1 cellular context compared by ENCODE assay signal in the genomic region with DNA sequence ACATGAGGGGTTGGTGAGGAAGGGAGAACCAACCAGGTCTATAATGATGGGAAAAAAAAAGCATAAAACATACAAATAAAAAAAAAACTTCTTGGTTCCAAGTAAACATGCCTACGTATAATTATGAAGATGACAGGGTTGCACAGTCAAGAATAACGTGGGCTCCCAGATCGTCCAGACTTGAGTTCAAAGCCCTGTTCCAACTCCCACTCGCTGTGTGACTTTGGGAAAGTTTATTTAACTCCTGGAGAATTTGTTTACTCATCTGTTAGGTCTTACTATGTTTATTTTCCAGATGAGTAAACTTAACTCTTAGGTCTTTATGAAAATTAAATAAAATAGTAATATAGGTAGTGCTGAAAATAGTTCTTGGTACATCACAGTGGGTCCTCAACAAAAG.
A peak's percentile ranks its signal among the peaks of the same experiment; 100 is the strongest.
TF ChIP-seq lines count a peak whose summit lies in the region.

No MANE protein-coding gene starts in this region.

TF ChIP-seq in HEK293, 187 proteins besides CTCF, POLR2A, EP300 and RAD21 (continued from another document):
- TF ChIP-seq, protein P1, sequence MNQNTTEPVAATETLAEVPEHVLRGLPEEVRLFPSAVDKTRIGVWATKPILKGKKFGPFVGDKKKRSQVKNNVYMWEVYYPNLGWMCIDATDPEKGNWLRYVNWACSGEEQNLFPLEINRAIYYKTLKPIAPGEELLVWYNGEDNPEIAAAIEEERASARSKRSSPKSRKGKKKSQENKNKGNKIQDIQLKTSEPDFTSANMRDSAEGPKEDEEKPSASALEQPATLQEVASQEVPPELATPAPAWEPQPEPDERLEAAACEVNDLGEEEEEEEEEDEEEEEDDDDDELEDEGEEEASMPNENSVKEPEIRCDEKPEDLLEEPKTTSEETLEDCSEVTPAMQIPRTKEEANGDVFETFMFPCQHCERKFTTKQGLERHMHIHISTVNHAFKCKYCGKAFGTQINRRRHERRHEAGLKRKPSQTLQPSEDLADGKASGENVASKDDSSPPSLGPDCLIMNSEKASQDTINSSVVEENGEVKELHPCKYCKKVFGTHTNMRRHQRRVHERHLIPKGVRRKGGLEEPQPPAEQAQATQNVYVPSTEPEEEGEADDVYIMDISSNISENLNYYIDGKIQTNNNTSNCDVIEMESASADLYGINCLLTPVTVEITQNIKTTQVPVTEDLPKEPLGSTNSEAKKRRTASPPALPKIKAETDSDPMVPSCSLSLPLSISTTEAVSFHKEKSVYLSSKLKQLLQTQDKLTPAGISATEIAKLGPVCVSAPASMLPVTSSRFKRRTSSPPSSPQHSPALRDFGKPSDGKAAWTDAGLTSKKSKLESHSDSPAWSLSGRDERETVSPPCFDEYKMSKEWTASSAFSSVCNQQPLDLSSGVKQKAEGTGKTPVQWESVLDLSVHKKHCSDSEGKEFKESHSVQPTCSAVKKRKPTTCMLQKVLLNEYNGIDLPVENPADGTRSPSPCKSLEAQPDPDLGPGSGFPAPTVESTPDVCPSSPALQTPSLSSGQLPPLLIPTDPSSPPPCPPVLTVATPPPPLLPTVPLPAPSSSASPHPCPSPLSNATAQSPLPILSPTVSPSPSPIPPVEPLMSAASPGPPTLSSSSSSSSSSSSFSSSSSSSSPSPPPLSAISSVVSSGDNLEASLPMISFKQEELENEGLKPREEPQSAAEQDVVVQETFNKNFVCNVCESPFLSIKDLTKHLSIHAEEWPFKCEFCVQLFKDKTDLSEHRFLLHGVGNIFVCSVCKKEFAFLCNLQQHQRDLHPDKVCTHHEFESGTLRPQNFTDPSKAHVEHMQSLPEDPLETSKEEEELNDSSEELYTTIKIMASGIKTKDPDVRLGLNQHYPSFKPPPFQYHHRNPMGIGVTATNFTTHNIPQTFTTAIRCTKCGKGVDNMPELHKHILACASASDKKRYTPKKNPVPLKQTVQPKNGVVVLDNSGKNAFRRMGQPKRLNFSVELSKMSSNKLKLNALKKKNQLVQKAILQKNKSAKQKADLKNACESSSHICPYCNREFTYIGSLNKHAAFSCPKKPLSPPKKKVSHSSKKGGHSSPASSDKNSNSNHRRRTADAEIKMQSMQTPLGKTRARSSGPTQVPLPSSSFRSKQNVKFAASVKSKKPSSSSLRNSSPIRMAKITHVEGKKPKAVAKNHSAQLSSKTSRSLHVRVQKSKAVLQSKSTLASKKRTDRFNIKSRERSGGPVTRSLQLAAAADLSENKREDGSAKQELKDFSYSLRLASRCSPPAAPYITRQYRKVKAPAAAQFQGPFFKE (tag by site-specific recombination; IDR thresholded peaks at IDR 0.05; ENCODE audit: borderline replicate concordance), result no peak
- no peak for TF ChIP-seq ZNF138 (tag by site-specific recombination; IDR thresholded peaks at IDR 0.05; ENCODE audit: borderline replicate concordance)
- peak; percentile 44; the same call in 1 of the 2 replicates for TF ChIP-seq ZFHX2 (tag by site-specific recombination; conservative IDR thresholded peaks at IDR 0.05)
- no peak for TF ChIP-seq ZNF610 (tag by site-specific recombination; IDR thresholded peaks at IDR 0.05; ENCODE audit: borderline replicate concordance)
